In genomic region chr7:157220916-157221569, GRCh38 we compare ENCODE assay signal across 20 cellular contexts.
"Had no signal": no experiment of that assay in that cellular context is flagged by ENCODE, and none has a peak within 500 bp of the region (broad histone marks: within the 10 kb centered on the region; RNA-seq: fewer than 3 reads in every experiment).

No MANE protein-coding gene starts in this region.

- ATAC-seq: activated CD4-positive, CD25-positive, alpha-beta regulatory T cell treated with anti-CD3 and anti-CD28 coated beads, Interleukin-2, amount 50 U/mL, for 24 hours had no signal

- H3K4me3 Mint-ChIP-seq: activated CD4-positive, alpha-beta memory T cell treated with anti-CD3 and anti-CD28 coated beads, Interleukin-2, amount 10 ng/mL, durations not matched to agents 7 days and 5 days; activated naive CD4-positive, alpha-beta T cell treated with anti-CD3 and anti-CD28 coated beads, Interleukin-2, amount 50 U/mL, for 24 hours had no signal

- H3K27me3 Mint-ChIP-seq: activated CD4-positive, alpha-beta memory T cell treated with anti-CD3 and anti-CD28 coated beads, Interleukin-2, amount 10 ng/mL, durations not matched to agents 7 days and 5 days; activated naive CD4-positive, alpha-beta T cell treated with anti-CD3 and anti-CD28 coated beads, Interleukin-2, amount 50 U/mL, for 24 hours had no signal

- H3K9me3 Mint-ChIP-seq: activated CD4-positive, alpha-beta memory T cell treated with anti-CD3 and anti-CD28 coated beads, Interleukin-2, amount 10 ng/mL, durations not matched to agents 7 days and 5 days; activated naive CD4-positive, alpha-beta T cell treated with anti-CD3 and anti-CD28 coated beads, Interleukin-2, amount 50 U/mL, for 24 hours had no signal

- DNase-seq: activated CD4-positive, alpha-beta memory T cell treated with anti-CD3 and anti-CD28 coated beads, Interleukin-2, amount 10 ng/mL, durations not matched to agents 7 days and 5 days; activated CD4-positive, alpha-beta T cell treated with anti-CD3 and anti-CD28 coated beads, Interleukin-2, amount 50 U/mL, for 1 hour; activated T-cell treated with anti-CD3 and anti-CD28 coated beads for 4 hours; aorta; Kasumi-1; NCI-H1048; NCI-H146; NCI-H187 treated with DMSO at 0.1 percent for 48 hours; NCI-H2081 treated with DMSO at 0.1 percent for 48 hours; NCI-H446; NCI-H524; Right ventricle myocardium superior; RPMI8226; SJCRH30; SK-N-SH; T-helper 1 cell; WERI-Rb-1 had no signal

- H3K27ac Mint-ChIP-seq: activated CD4-positive, alpha-beta memory T cell treated with anti-CD3 and anti-CD28 coated beads, Interleukin-2, amount 10 ng/mL, durations not matched to agents 7 days and 5 days; activated naive CD4-positive, alpha-beta T cell treated with anti-CD3 and anti-CD28 coated beads, Interleukin-2, amount 50 U/mL, for 24 hours had no signal

- H3K27ac ChIP-seq: breast epithelium, SJCRH30, WERI-Rb-1 had no signal
